ENCODE assay signal across 20 cellular contexts in the genomic region with DNA sequence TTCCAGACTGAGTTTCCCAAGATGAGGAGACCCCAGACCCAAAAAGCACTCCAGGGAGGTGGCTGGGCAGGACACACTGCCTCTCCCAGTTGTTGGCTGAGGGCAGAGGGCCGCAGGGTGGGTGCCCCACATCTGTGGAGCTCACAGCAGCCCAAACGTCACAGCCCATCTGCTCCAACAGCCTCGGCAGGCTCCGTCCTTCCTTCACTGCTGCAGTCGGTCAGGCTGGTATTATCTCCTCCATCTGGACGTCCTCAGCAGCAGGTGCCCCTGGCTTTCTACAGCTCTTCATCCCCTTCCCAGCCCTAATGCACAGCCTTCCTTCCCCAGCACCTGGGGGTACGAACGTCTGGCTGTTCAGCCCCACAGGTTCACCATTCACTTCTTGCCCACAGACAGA.
"Had no signal": no experiment of that assay in that cellular context is flagged by ENCODE, and none has a peak within 500 bp of the region (broad histone marks: within the 10 kb centered on the region; RNA-seq: fewer than 3 reads in every experiment).

No MANE protein-coding gene starts in this region.

- H3K9me3 Mint-ChIP-seq: activated CD4-positive, alpha-beta memory T cell treated with anti-CD3 and anti-CD28 coated beads, Interleukin-2, amount 10 ng/mL, durations not matched to agents 7 days and 5 days; activated naive CD4-positive, alpha-beta T cell treated with anti-CD3 and anti-CD28 coated beads, Interleukin-2, amount 50 U/mL, for 72 hours; activated T-cell treated with anti-CD3 and anti-CD28 coated beads, Interleukin-2, amount 50 U/mL, for 24 hours; central memory CD8-positive, alpha-beta T cell; effector memory CD8-positive, alpha-beta T cell had no signal

- H3K4me3 Mint-ChIP-seq: activated CD4-positive, alpha-beta memory T cell treated with anti-CD3 and anti-CD28 coated beads, Interleukin-2, amount 10 ng/mL, durations not matched to agents 7 days and 5 days; activated T-cell treated with anti-CD3 and anti-CD28 coated beads, Interleukin-2, amount 50 U/mL, for 24 hours; central memory CD8-positive, alpha-beta T cell; effector memory CD8-positive, alpha-beta T cell had no signal

- H3K4me1 ChIP-seq: pancreas had no signal

- H3K27me3 ChIP-seq: brain microvascular endothelial cell, pancreas had no signal

- H3K27ac Mint-ChIP-seq: activated CD4-positive, alpha-beta memory T cell treated with anti-CD3 and anti-CD28 coated beads, Interleukin-2, amount 10 ng/mL, durations not matched to agents 7 days and 5 days; activated T-cell treated with anti-CD3 and anti-CD28 coated beads, Interleukin-2, amount 50 U/mL, for 24 hours; effector memory CD8-positive, alpha-beta T cell had no signal

- H3K36me3 Mint-ChIP-seq: activated naive CD4-positive, alpha-beta T cell treated with anti-CD3 and anti-CD28 coated beads, Interleukin-2, amount 50 U/mL, for 72 hours had no signal

- DNase-seq: activated CD4-positive, alpha-beta memory T cell treated with anti-CD3 and anti-CD28 coated beads, Interleukin-2, amount 10 ng/mL, durations not matched to agents 7 days and 5 days; activated effector memory CD4-positive, alpha-beta T cell treated with Interleukin-2 at 50 U/mL for 16 hours; activated T-cell treated with anti-CD3 and anti-CD28 coated beads, Interleukin-2, amount 50 U/mL, for 24 hours; brain microvascular endothelial cell; effector memory CD8-positive, alpha-beta T cell; foreskin melanocyte; head of caudate nucleus; left colon; midbrain; sigmoid colon; spleen; stomach; T-helper 1 cell had no signal

- H3K36me3 ChIP-seq: brain microvascular endothelial cell, pancreas, sigmoid colon, thoracic aorta had no signal

- H3K27ac ChIP-seq: brain microvascular endothelial cell, coronary artery, pancreas, sigmoid colon, spleen, stomach, thoracic aorta, VCaP had no signal

- ATAC-seq: activated naive CD4-positive, alpha-beta T cell treated with anti-CD3 and anti-CD28 coated beads, Interleukin-2, amount 50 U/mL, for 72 hours; effector memory CD8-positive, alpha-beta T cell; left colon had no signal

- H3K4me3 ChIP-seq: coronary artery, lung, pancreas, sigmoid colon, spleen, stomach, thoracic aorta had no signal

- H3K9me3 ChIP-seq: pancreas, sigmoid colon, spleen, stomach, thoracic aorta had no signal
